Comparison of ENCODE assay signal across 11 cellular contexts in the genomic region with DNA sequence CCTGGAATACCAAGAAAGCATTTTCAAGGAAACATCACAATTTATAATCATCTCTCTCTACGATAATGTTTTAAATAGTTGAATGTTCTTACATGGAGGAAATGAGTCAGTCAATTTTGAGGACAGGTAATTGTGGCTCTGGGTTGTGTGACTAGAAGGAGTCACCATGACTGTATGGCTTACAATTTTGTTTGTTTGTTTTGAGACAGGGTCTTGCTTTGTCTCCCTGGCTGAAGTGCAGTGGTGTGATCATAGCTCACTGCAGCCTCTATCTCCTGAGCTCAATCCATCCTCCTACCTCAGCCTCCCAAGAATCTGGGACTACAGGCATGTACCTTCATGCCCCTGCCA. TPM values are rescaled to one million over a fixed set of nuclear protein-coding genes. Genes with fewer than 3 reads are reported as not detected.
A peak's percentile ranks its signal among the peaks of the same experiment; 100 is the strongest.
DNase-seq lines count a peak whose midpoint lies in the region; ATAC-seq, FAIRE-seq and TF ChIP-seq lines count a peak whose summit lies in the region.
"Had no signal": no experiment of that assay in that cellular context is flagged by ENCODE, and none has a peak within 500 bp of the region (broad histone marks: within the 10 kb centered on the region; RNA-seq: fewer than 3 reads in every experiment).

No MANE protein-coding gene starts in this region.

- H3K79me2 ChIP-seq in astrocyte (ENCODE audit: insufficient read depth, low read length): no peaks in the 10 kb centered on the region

- intact Hi-C loops in left lung (cut with DNase I): no loop called here

- H3K4me1 Mint-ChIP-seq in activated CD4-positive, alpha-beta T cell treated with anti-CD3 and anti-CD28 coated beads, Interleukin-2, amount 10 ng/mL, durations not matched to agents 7 days and 5 days: peaks cover 5% of the 10 kb centered on the region
- H3K4me1 Mint-ChIP-seq in astrocyte (ENCODE audit: low read depth, unreplicated experiment): peaks cover 6% of the 10 kb centered on the region

- no peak overlapping the region for H2AFZ ChIP-seq in astrocyte (ENCODE audit: low read depth, low read length)

- H3K36me3 ChIP-seq in astrocyte (ENCODE audit: insufficient read depth, low read length) (peaks cover 47% of the 10 kb centered on the region), left lung (peaks cover 0 to 92% of the 10 kb centered on the region in 2 donors)

- H3K9ac ChIP-seq in astrocyte (ENCODE audit: low read length): peak overlapping the region; percentile 26

- CTCF ChIA-PET in activated CD4-positive, alpha-beta T cell treated with anti-CD3 and anti-CD28 coated beads, Interleukin-2, amount 10 ng/mL, durations not matched to agents 7 days and 5 days (lab: Charles Lee): interaction anchor here (0.6 kb wide), 1 partner anchor 112 kb away, joined by 4 read pairs; no protein-coding TSS in a partner anchor

- FAIRE-seq in astrocyte (lab: Jason Lieb, UNC): peak; percentile 23

- H3K27me3 Mint-ChIP-seq in activated CD4-positive, alpha-beta T cell treated with anti-CD3 and anti-CD28 coated beads, Interleukin-2, amount 10 ng/mL, durations not matched to agents 7 days and 5 days: no peaks in the 10 kb centered on the region
- H3K27me3 Mint-ChIP-seq in astrocyte (ENCODE audit: low read depth, unreplicated experiment): no peaks in the 10 kb centered on the region
- H3K27me3 Mint-ChIP-seq: memory B cell had no signal

- H3K4me3 Mint-ChIP-seq in activated CD4-positive, alpha-beta T cell treated with anti-CD3 and anti-CD28 coated beads, Interleukin-2, amount 10 ng/mL, durations not matched to agents 7 days and 5 days: no peak overlapping the region
- no peak overlapping the region for H3K4me3 Mint-ChIP-seq in astrocyte (ENCODE audit: unreplicated experiment)
- H3K4me3 Mint-ChIP-seq: memory B cell had no signal

- no peak for DNase-seq in activated CD4-positive, alpha-beta T cell treated with anti-CD3 and anti-CD28 coated beads, Interleukin-2, amount 10 ng/mL, durations not matched to agents 7 days and 5 days
- no peak for DNase-seq in activated CD4-positive, alpha-beta T cell treated with anti-CD3 and anti-CD28 coated beads for 48 hours
- peak; percentile 80 for DNase-seq in HT1080 (ENCODE audit: low read depth)
- peak; percentile 24 for DNase-seq in astrocyte (ENCODE audit: low read depth)
- DNase-seq in left lung: no peak
- DNase-seq in stimulated activated CD4-positive, alpha-beta T cell treated with anti-CD3 and anti-CD28 coated beads, Interleukin-4, amount 100 ng/mL, for 4 hours: no peak

- H4K20me1 ChIP-seq in astrocyte (ENCODE audit: insufficient read depth, low read length): peaks cover 33% of the 10 kb centered on the region

- H3K4me3 ChIP-seq in astrocyte (ENCODE audit: insufficient read depth, low read depth, low read length) (no peak overlapping the region), left lung (no peak overlapping the region)
- H3K4me3 ChIP-seq: colonic mucosa, SJCRH30 had no signal

- no peaks in the 10 kb centered on the region for H3K9me3 Mint-ChIP-seq in activated CD4-positive, alpha-beta T cell treated with anti-CD3 and anti-CD28 coated beads, Interleukin-2, amount 10 ng/mL, durations not matched to agents 7 days and 5 days
- H3K9me3 Mint-ChIP-seq in astrocyte (ENCODE audit: unreplicated experiment): no peaks in the 10 kb centered on the region
- H3K9me3 Mint-ChIP-seq: memory B cell had no signal

- POLR2A ChIA-PET in activated CD4-positive, alpha-beta T cell treated with anti-CD3 and anti-CD28 coated beads, Interleukin-2, amount 10 ng/mL, durations not matched to agents 7 days and 5 days (lab: Charles Lee): no interaction called here

- H3K27ac Mint-ChIP-seq in activated CD4-positive, alpha-beta T cell treated with anti-CD3 and anti-CD28 coated beads, Interleukin-2, amount 10 ng/mL, durations not matched to agents 7 days and 5 days: peak overlapping the region; percentile 20
- H3K27ac Mint-ChIP-seq in astrocyte (ENCODE audit: unreplicated experiment): no peak overlapping the region
- H3K27ac Mint-ChIP-seq: memory B cell had no signal

- H3K9me3 ChIP-seq in astrocyte (ENCODE audit: insufficient read depth, low read depth, low read length): no peaks in the 10 kb centered on the region
- H3K9me3 ChIP-seq in left lung: no peaks in the 10 kb centered on the region
- H3K9me3 ChIP-seq: colonic mucosa, SJCRH30 had no signal

- TF ChIP-seq CTCF in astrocyte (IDR thresholded peaks at IDR 0.05; ENCODE audit: insufficient read depth, low read depth, low read length) (no peak), left lung (IDR thresholded peaks at IDR 0.05) (no peak)

- H3K27ac ChIP-seq in astrocyte (ENCODE audit: low read depth, low read length) (peak overlapping the region; percentile 41), left lung (peak overlapping the region in 1 of 2 donors; percentile 24)
- H3K27ac ChIP-seq: colonic mucosa, SJCRH30 had no signal

- peak; percentile 16 for ATAC-seq in left lung
- no peak for ATAC-seq in HG03175 (IDR thresholded peaks at IDR 0.05; ENCODE audit: unreplicated experiment)
- ATAC-seq in HG03354 (IDR thresholded peaks at IDR 0.05; ENCODE audit: poor library complexity, severe bottlenecking, unreplicated experiment): no peak

- no peaks in the 10 kb centered on the region for H3K27me3 ChIP-seq in astrocyte (ENCODE audit: insufficient read depth, low read length)
- H3K27me3 ChIP-seq in left lung: no peaks in the 10 kb centered on the region
- H3K27me3 ChIP-seq: colonic mucosa, SJCRH30 had no signal

- no peak overlapping the region for H3K4me2 ChIP-seq in astrocyte (ENCODE audit: low read length)

- H3K4me1 ChIP-seq in astrocyte (ENCODE audit: insufficient read depth, low read length) (no peaks in the 10 kb centered on the region), left lung (no peaks in the 10 kb centered on the region)
- H3K4me1 ChIP-seq: colonic mucosa, SJCRH30 had no signal

- H3K36me3 Mint-ChIP-seq in activated CD4-positive, alpha-beta T cell treated with anti-CD3 and anti-CD28 coated beads, Interleukin-2, amount 10 ng/mL, durations not matched to agents 7 days and 5 days (ENCODE audit: low read depth): peaks cover 35% of the 10 kb centered on the region
- peaks cover 17% of the 10 kb centered on the region for H3K36me3 Mint-ChIP-seq in astrocyte (ENCODE audit: low read depth, unreplicated experiment)

RNA-seq across cellular contexts. Expression of gene COG3, which starts 47.4 kb away (rescaled TPM):
- 10 to 100 TPM; 20.9 to 25.0 TPM for total RNA-seq in activated CD4-positive, alpha-beta T cell treated with anti-CD3 and anti-CD28 coated beads, Interleukin-2, amount 10 ng/mL, durations not matched to agents 7 days and 5 days
- total RNA-seq in HT1080 (2014; rRNA removed; shearing (Covaris generic)): 30.5 and 42.1 TPM in 2 replicates
- polyA plus RNA-seq in HT1080 (2015; cell fraction: cytosol; rRNA removed): 28.6 and 31.2 TPM in 2 replicates
- polyA plus RNA-seq in HT1080 (2015; cell fraction: nucleus; rRNA removed): 49.5 and 55.7 TPM in 2 replicates
- total RNA-seq in astrocyte: 23.9 and 24.9 TPM in 2 replicates
- 10 to 100 TPM; 20.6 to 25.4 TPM for total RNA-seq in left lung

Comparison
In these comparisons a context has a peak if more than half of its experiments do, and no peak if none do; other contexts are left out.
1. DNase-seq: peak in HT1080 (single experiment) and astrocyte (single experiment); none in activated CD4-positive, alpha-beta T cell treated with anti-CD3 and anti-CD28 coated beads, Interleukin-2, amount 10 ng/mL, durations not matched to agents 7 days and 5 days (single experiment), activated CD4-positive, alpha-beta T cell treated with anti-CD3 and anti-CD28 coated beads for 48 hours (single experiment), left lung (0 of 2) and stimulated activated CD4-positive, alpha-beta T cell treated with anti-CD3 and anti-CD28 coated beads, Interleukin-4, amount 100 ng/mL, for 4 hours (0 of 2).